Comparison of ENCODE assay signal across 25 cellular contexts in genomic region chr5:31887556-31887955, GRCh38.
A peak's percentile ranks its signal among the peaks of the same experiment; 100 is the strongest.
DNase-seq lines count a peak whose midpoint lies in the region; ATAC-seq, FAIRE-seq and TF ChIP-seq lines count a peak whose summit lies in the region.
"Had no signal": no experiment of that assay in that cellular context is flagged by ENCODE, and none has a peak within 500 bp of the region (broad histone marks: within the 10 kb centered on the region; RNA-seq: fewer than 3 reads in every experiment).

No MANE protein-coding gene starts in this region.

- no peaks in the 10 kb centered on the region for H3K36me3 Mint-ChIP-seq in activated CD4-positive, alpha-beta T cell treated with anti-CD3 and anti-CD28 coated beads, Interleukin-2, amount 10 ng/mL, durations not matched to agents 24 days and 14 days (ENCODE audit: low read depth)
- H3K36me3 Mint-ChIP-seq: activated naive CD4-positive, alpha-beta T cell treated with anti-CD3 and anti-CD28 coated beads, Interleukin-2, amount 50 U/mL, for 24 hours; CD8-positive, alpha-beta T cell; IgD-negative memory B cell had no signal

- peak; percentile 35 for ATAC-seq in sciatic nerve
- ATAC-seq: CD8-positive, alpha-beta T cell; naive thymus-derived CD8-positive, alpha-beta T cell had no signal

- H3K9ac ChIP-seq in mucosa of stomach (ENCODE audit: low read length), result peak overlapping the region; percentile 14

- peaks cover 2% of the 10 kb centered on the region for H3K27me3 Mint-ChIP-seq in activated CD4-positive, alpha-beta T cell treated with anti-CD3 and anti-CD28 coated beads, Interleukin-2, amount 10 ng/mL, durations not matched to agents 24 days and 14 days
- H3K27me3 Mint-ChIP-seq: activated naive CD4-positive, alpha-beta T cell treated with anti-CD3 and anti-CD28 coated beads, Interleukin-2, amount 50 U/mL, for 24 hours had no signal

- no peak overlapping the region for H3K4me3 ChIP-seq in left ventricle myocardium inferior
- H3K4me3 ChIP-seq in mucosa of stomach (ENCODE audit: low read length), result no peak overlapping the region
- H3K4me3 ChIP-seq: thyroid gland had no signal

- FAIRE-seq in GM12891 (lab: Jason Lieb, UNC), result no peak
- FAIRE-seq: astrocyte had no signal

- H3K27me3 ChIP-seq in left ventricle myocardium inferior (ENCODE audit: low read depth), result no peaks in the 10 kb centered on the region
- H3K27me3 ChIP-seq in mucosa of stomach (ENCODE audit: control insufficient read depth, insufficient read depth, low read length), result no peaks in the 10 kb centered on the region
- H3K27me3 ChIP-seq: thyroid gland had no signal

- H3K9me3 ChIP-seq in left ventricle myocardium inferior (replicated peaks) (no peaks in the 10 kb centered on the region), mucosa of stomach (ENCODE audit: control insufficient read depth, low read length) (no peaks in the 10 kb centered on the region)
- H3K9me3 ChIP-seq: thyroid gland had no signal

- H3K4me1 ChIP-seq in left ventricle myocardium inferior (peaks cover 54% of the 10 kb centered on the region), mucosa of stomach (ENCODE audit: control insufficient read depth, insufficient read depth, low read length) (peaks cover 60% of the 10 kb centered on the region)

- no peak overlapping the region for H3K27ac Mint-ChIP-seq in activated CD4-positive, alpha-beta T cell treated with anti-CD3 and anti-CD28 coated beads, Interleukin-2, amount 10 ng/mL, durations not matched to agents 24 days and 14 days
- H3K27ac Mint-ChIP-seq: activated naive CD4-positive, alpha-beta T cell treated with anti-CD3 and anti-CD28 coated beads, Interleukin-2, amount 50 U/mL, for 24 hours; CD8-positive, alpha-beta T cell; IgD-negative memory B cell had no signal

- H3K9me3 Mint-ChIP-seq in activated CD4-positive, alpha-beta T cell treated with anti-CD3 and anti-CD28 coated beads, Interleukin-2, amount 10 ng/mL, durations not matched to agents 24 days and 14 days, result no peaks in the 10 kb centered on the region
- H3K9me3 Mint-ChIP-seq: activated naive CD4-positive, alpha-beta T cell treated with anti-CD3 and anti-CD28 coated beads, Interleukin-2, amount 50 U/mL, for 24 hours; CD8-positive, alpha-beta T cell; central memory CD8-positive, alpha-beta T cell; naive thymus-derived CD8-positive, alpha-beta T cell had no signal

- TF ChIP-seq POLR2A in GM12891 (IDR thresholded peaks at IDR 0.05; ENCODE audit: low read depth, low read length), result no peak

- no peaks in the 10 kb centered on the region for H3K4me1 Mint-ChIP-seq in activated CD4-positive, alpha-beta T cell treated with anti-CD3 and anti-CD28 coated beads, Interleukin-2, amount 10 ng/mL, durations not matched to agents 24 days and 14 days
- H3K4me1 Mint-ChIP-seq: activated naive CD4-positive, alpha-beta T cell treated with anti-CD3 and anti-CD28 coated beads, Interleukin-2, amount 50 U/mL, for 24 hours; central memory CD8-positive, alpha-beta T cell; IgD-negative memory B cell had no signal

- TF ChIP-seq CTCF in left ventricle myocardium inferior (IDR thresholded peaks at IDR 0.05; ENCODE audit: borderline replicate concordance), result no peak

- intact Hi-C loops in left ventricle myocardium inferior (cut with micrococcal nuclease) (no loop called here), cardiac septum (cut with DNase I) (no loop called here), sciatic nerve (cut with DNase I) (no loop called here)
- intact Hi-C loops in activated CD4-positive, alpha-beta T cell treated with anti-CD3 and anti-CD28 coated beads, Interleukin-2, amount 10 ng/mL, durations not matched to agents 24 days and 14 days (cut with micrococcal nuclease), result no loop called here

- no peaks in the 10 kb centered on the region for H3K36me3 ChIP-seq in left ventricle myocardium inferior
- no peaks in the 10 kb centered on the region for H3K36me3 ChIP-seq in mucosa of stomach (ENCODE audit: control insufficient read depth, insufficient read depth, low read length)
- H3K36me3 ChIP-seq: thyroid gland had no signal

- no peak overlapping the region for H3K4me3 Mint-ChIP-seq in activated CD4-positive, alpha-beta T cell treated with anti-CD3 and anti-CD28 coated beads, Interleukin-2, amount 10 ng/mL, durations not matched to agents 24 days and 14 days
- H3K4me3 Mint-ChIP-seq: activated naive CD4-positive, alpha-beta T cell treated with anti-CD3 and anti-CD28 coated beads, Interleukin-2, amount 50 U/mL, for 24 hours; CD8-positive, alpha-beta T cell; central memory CD8-positive, alpha-beta T cell; naive thymus-derived CD8-positive, alpha-beta T cell had no signal

- H3K27ac ChIP-seq in left ventricle myocardium inferior (replicated peaks), result peak overlapping the region; percentile 12
- H3K27ac ChIP-seq: thyroid gland had no signal

- DNase-seq in left ventricle myocardium inferior (no peak), cardiac septum (ENCODE audit: low spot score) (no peak), sciatic nerve (ENCODE audit: low spot score) (no peak), GM12891 (ENCODE audit: insufficient read length, low spot score) (no peak), GM19240 (ENCODE audit: insufficient read length, low spot score) (no peak)
- no peak for DNase-seq in stimulated activated naive CD4-positive, alpha-beta T cell (lab: John Stamatoyannopoulos, UW)
- DNase-seq in activated CD4-positive, alpha-beta T cell treated with anti-CD3 and anti-CD28 coated beads, Interleukin-2, amount 10 ng/mL, durations not matched to agents 24 days and 14 days, result no peak
- DNase-seq: 8988T; activated CD4-positive, alpha-beta T cell treated with anti-CD3 and anti-CD28 coated beads, Interleukin-2, amount 50 U/mL, for 1 hour; CD8-positive, alpha-beta T cell; DMS153; GOT3; left cardiac atrium; mesendoderm; naive thymus-derived CD8-positive, alpha-beta T cell; NCI-H1417; NCI-H2081 treated with DMSO at 0.1 percent for 48 hours; NCI-H345; T1000; thyroid gland had no signal

TF ChIP-seq in GM12891, 5 proteins besides CTCF, POLR2A, EP300 and RAD21:
- no peak for TF ChIP-seq SPI1 (IDR thresholded peaks at IDR 0.05; ENCODE audit: low read depth, low read length)
- no peak for TF ChIP-seq POLR2AphosphoS5 (IDR thresholded peaks at IDR 0.05; ENCODE audit: low read depth, low read length)
- no peak for TF ChIP-seq PAX5 (IDR thresholded peaks at IDR 0.05; ENCODE audit: insufficient read depth, low read length, severe bottlenecking)
- no peak for TF ChIP-seq TAF1 (IDR thresholded peaks at IDR 0.05; ENCODE audit: low read depth, low read length)
- no peak for TF ChIP-seq POU2F2 (IDR thresholded peaks at IDR 0.05; ENCODE audit: low read depth, low read length)
